In the genomic region with DNA sequence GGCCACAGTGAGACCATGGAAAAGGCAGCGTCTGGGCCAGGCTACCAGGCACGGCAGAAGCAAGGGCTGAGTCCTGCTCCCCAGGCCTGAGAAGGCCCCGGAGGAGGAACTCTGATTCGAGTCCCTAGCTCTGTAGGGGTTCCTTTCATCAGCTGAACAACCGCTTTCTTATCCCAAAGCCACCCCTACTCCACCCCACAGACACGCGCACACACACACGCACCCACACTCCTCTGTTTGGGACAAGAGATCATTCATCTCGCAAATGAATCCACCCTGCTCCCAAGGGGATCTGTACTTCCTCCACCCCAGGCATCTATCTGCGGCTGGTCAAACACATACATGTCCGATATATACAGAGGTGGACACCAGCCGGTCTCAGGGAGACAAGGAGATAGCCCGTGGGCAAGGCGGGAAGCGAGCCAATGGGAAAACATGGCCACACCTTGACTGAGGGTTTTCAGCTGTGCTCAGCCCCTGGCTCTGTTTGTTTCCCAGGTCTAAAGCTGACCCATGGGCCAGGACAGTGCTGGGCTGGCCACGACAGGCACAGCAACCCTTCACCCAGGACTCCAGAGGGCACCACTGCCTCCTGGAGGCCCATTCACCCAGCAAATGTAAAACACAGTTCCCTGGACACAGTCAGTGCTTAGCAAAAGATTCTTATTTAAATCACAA, we compare ENCODE assay signal across 11 cellular contexts. TPM values are rescaled to one million over a fixed set of nuclear protein-coding genes. Genes with fewer than 3 reads are reported as not detected.
DNase-seq lines count a peak whose midpoint lies in the region; ATAC-seq and TF ChIP-seq lines count a peak whose summit lies in the region.
"Had no signal": no experiment of that assay in that cellular context is flagged by ENCODE, and none has a peak within 500 bp of the region (broad histone marks: within the 10 kb centered on the region; RNA-seq: fewer than 3 reads in every experiment).

No MANE protein-coding gene starts in this region.

- no peaks in the 10 kb centered on the region for H3K9me3 Mint-ChIP-seq in progenitor cell of endocrine pancreas (ENCODE audit: low read depth)
- H3K9me3 Mint-ChIP-seq: CD8-positive, alpha-beta memory T cell had no signal

- CTCF ChIA-PET in RWPE1 (lab: Yijun Ruan, JAX) = interaction anchor here (0.5 kb wide), 1 partner anchor 598 kb away, joined by 3 read pairs; no protein-coding TSS in a partner anchor

- POLR2A ChIA-PET in RWPE1 (lab: Yijun Ruan, JAX; ENCODE audit: low non-redundant PET) = no interaction called here

- H3K36me3 Mint-ChIP-seq in progenitor cell of endocrine pancreas (ENCODE audit: insufficient read depth) = no peaks in the 10 kb centered on the region
- H3K36me3 Mint-ChIP-seq: CD8-positive, alpha-beta memory T cell had no signal

- peak; percentile 30 for TF ChIP-seq CTCF in AG09319 (IDR thresholded peaks at IDR 0.05; ENCODE audit: low read depth, low read length)
- TF ChIP-seq CTCF in RWPE1 (conservative IDR thresholded peaks at IDR 0.05; ENCODE audit: low read depth) = no peak
- peak; percentile 38 for TF ChIP-seq CTCF in fibroblast of pulmonary artery (IDR thresholded peaks at IDR 0.05; ENCODE audit: low read length, missing control alignments)
- peak; percentile 22 for TF ChIP-seq CTCF in progenitor cell of endocrine pancreas (IDR thresholded peaks at IDR 0.05; ENCODE audit: unreplicated experiment)

- no peak overlapping the region for H3K4me3 ChIP-seq in fibroblast of pulmonary artery (replicated peaks; ENCODE audit: low read depth, low read length)

- H3K4me1 Mint-ChIP-seq in progenitor cell of endocrine pancreas (ENCODE audit: low read depth) = peaks cover 5% of the 10 kb centered on the region

- ATAC-seq in HG02759 (IDR thresholded peaks at IDR 0.05; ENCODE audit: unreplicated experiment) = no peak

- peaks cover 39% of the 10 kb centered on the region for H3K27me3 Mint-ChIP-seq in progenitor cell of endocrine pancreas

- H3K27ac ChIP-seq in RWPE1 = peak overlapping the region; percentile 7; the same call in 1 of the 2 replicates

- no peak overlapping the region for H3K27ac Mint-ChIP-seq in progenitor cell of endocrine pancreas

- DNase-seq in AG09319 (ENCODE audit: extremely low read depth, low read depth) (no peak), RWPE1 (ENCODE audit: low spot score) (no peak), fibroblast of pulmonary artery (ENCODE audit: low read depth) (no peak), progenitor cell of endocrine pancreas (ENCODE audit: low spot score, unreplicated experiment) (no peak), activated T-cell treated with anti-CD3 and anti-CD28 coated beads for 4 hours (no peak), iPS-NIHi11 (ENCODE audit: low spot score) (no peak)
- DNase-seq in activated CD4-positive, alpha-beta T cell treated with anti-CD3 and anti-CD28 coated beads, Interleukin-2, amount 50 U/mL, for 1 hour = no peak
- DNase-seq: KG1, NCI-H748 treated with DMSO at 0.1 percent for 48 hours had no signal

- no peak overlapping the region for H3K4me3 Mint-ChIP-seq in progenitor cell of endocrine pancreas (ENCODE audit: low read depth)
- H3K4me3 Mint-ChIP-seq: CD8-positive, alpha-beta memory T cell had no signal

RNA-seq across cellular contexts. Expression of a gene that starts 7.3 kb away (rescaled TPM):
- total RNA-seq in progenitor cell of endocrine pancreas = 1.3 and 1.6 TPM in 2 replicates
